In genomic region chr3:15475161-15475560, GRCh38 we compare ENCODE assay signal across 11 cellular contexts. TPM values are rescaled to one million over a fixed set of nuclear protein-coding genes. Genes with fewer than 3 reads are reported as not detected.
"Had no signal": no experiment of that assay in that cellular context is flagged by ENCODE, and none has a peak within 500 bp of the region (broad histone marks: within the 10 kb centered on the region; RNA-seq: fewer than 3 reads in every experiment).

No MANE protein-coding gene starts in this region.

- H3K27ac ChIP-seq: GM23248, HL-60 had no signal

- H3K9me3 ChIP-seq: HAP-1 had no signal

- DNase-seq: GM23248, GOT3, H7, KBM-7 had no signal

- H3K4me3 Mint-ChIP-seq: IgD-negative memory B cell had no signal

- H3K27ac Mint-ChIP-seq: IgD-negative memory B cell had no signal

- H3K36me3 ChIP-seq: HAP-1 had no signal

- ATAC-seq: HCT116, HepG2 had no signal

- H3K4me1 ChIP-seq: HAP-1 had no signal

- H2AFZ ChIP-seq: GM23248 had no signal

- H3K27me3 Mint-ChIP-seq: IgD-negative memory B cell had no signal

- H3K4me3 ChIP-seq: GM23248, HAP-1 had no signal

- H3K9ac ChIP-seq: GM23248 had no signal

- H3K4me1 Mint-ChIP-seq: IgD-negative memory B cell had no signal

RNA-seq across cellular contexts. Expression of gene COLQ, which starts 46.3 kb away (rescaled TPM):
- total RNA-seq: H4, HT1080 had no signal
- polyA plus RNA-seq: IgD-negative memory B cell had no signal
